8 cellular contexts compared by ENCODE assay signal in genomic region chr1:59976194-59977074, GRCh38. TPM values are rescaled to one million over a fixed set of nuclear protein-coding genes. Genes with fewer than 3 reads are reported as not detected.
A peak's percentile ranks its signal among the peaks of the same experiment; 100 is the strongest.
DNase-seq lines count a peak whose midpoint lies in the region; ATAC-seq and TF ChIP-seq lines count a peak whose summit lies in the region.

No MANE protein-coding gene starts in this region.

- TF ChIP-seq CTCF in WERI-Rb-1 (IDR thresholded peaks at IDR 0.05; ENCODE audit: low read depth, low read length) (peak; percentile 83), liver (IDR thresholded peaks at IDR 0.05; ENCODE audit: low read depth, low read length, missing input control) (peak; percentile 81)

- no peaks in the 10 kb centered on the region for H3K27me3 ChIP-seq in WERI-Rb-1 (ENCODE audit: insufficient read depth, low read depth, severe bottlenecking)
- H3K27me3 ChIP-seq in liver (ENCODE audit: control insufficient read depth in 4 of 4, insufficient read depth in 4 of 4, low read length in 3 of 4), result peaks cover 0 to 3% (median 0%) of the 10 kb centered on the region in 4 donors

- H3K9me3 ChIP-seq in WERI-Rb-1 (ENCODE audit: severe bottlenecking), result no peaks in the 10 kb centered on the region
- H3K9me3 ChIP-seq in liver (ENCODE audit: control insufficient read depth in 4 of 4, low read length in 3 of 4), result no peaks in the 10 kb centered on the region

- TF ChIP-seq RAD21 in liver (IDR thresholded peaks at IDR 0.05), result peak; percentile 73 to 84

- no peak overlapping the region for H3K9ac ChIP-seq in liver (ENCODE audit: low read depth in 1 of 2, low read length in 2 of 2)

- H3K27ac ChIP-seq in WERI-Rb-1, result no peak overlapping the region
- no peak overlapping the region for H3K27ac ChIP-seq in liver (ENCODE audit: low read depth in 1 of 2, low read length in 2 of 2)

- H3K36me3 ChIP-seq in WERI-Rb-1, result no peaks in the 10 kb centered on the region
- no peaks in the 10 kb centered on the region for H3K36me3 ChIP-seq in liver (ENCODE audit: control insufficient read depth in 4 of 4, insufficient read depth in 3 of 4, low read depth in 1 of 4, low read length in 3 of 4)

- WGBS in liver, result 36% methylated on average over 19 of the region's 19 CpGs

- H3K4me1 ChIP-seq in liver (ENCODE audit: control insufficient read depth in 4 of 4, insufficient read depth in 4 of 4, low read length in 3 of 4), result peaks cover 0 to 3% (median 1%) of the 10 kb centered on the region in 4 donors

- H3K4me3 ChIP-seq in WERI-Rb-1 (ENCODE audit: low read depth, low read length) (peak overlapping the region; percentile 32), liver (ENCODE audit: low read depth in 1 of 3, low read length in 3 of 3) (no peak overlapping the region)

- DNase-seq in Daoy (ENCODE audit: low read depth) (peak; percentile 56), NCI-H2107 (lab: John Stamatoyannopoulos, UW) (peak; percentile 45), WERI-Rb-1 (peak; percentile 62), dedifferentiated amniotic fluid mesenchymal stem cell (ENCODE audit: extremely low spot score) (peak; percentile 70)
- peak; percentile 23 for DNase-seq in stimulated activated CD8-positive, alpha-beta memory T cell treated with anti-CD3 and anti-CD28 coated beads, Interleukin-15, amount 100 ng/mL, for 1 hour (ENCODE audit: low read depth)
- no peak for DNase-seq in central memory CD4-positive, alpha-beta T cell

- ATAC-seq in HG02610 (IDR thresholded peaks at IDR 0.05; ENCODE audit: unreplicated experiment), result peak; percentile 40

TF ChIP-seq in liver, 16 proteins besides CTCF, POLR2A, EP300 and RAD21:
- TF ChIP-seq MAX (IDR thresholded peaks at IDR 0.05), result no peak
- TF ChIP-seq EGR1 (IDR thresholded peaks at IDR 0.05; ENCODE audit: low read depth in 2 of 2), result no peak
- no peak for TF ChIP-seq SP1 (IDR thresholded peaks at IDR 0.05)
- no peak for TF ChIP-seq ATF3 (IDR thresholded peaks at IDR 0.05)
- no peak for TF ChIP-seq TAF1 (conservative IDR thresholded peaks at IDR 0.05)
TF ChIP-seq in liver: peak in this region for 0.

RNA-seq across cellular contexts. Expression of gene CYP2J2, which starts 49.9 kb away (rescaled TPM):
- 4.2 and 4.7 TPM in 2 replicates for total RNA-seq in Daoy (2014; rRNA removed; shearing (Covaris generic))
- 10 to 100 TPM; 29.4 to 70.0 TPM for total RNA-seq in liver
- polyA plus RNA-seq in liver, result 10 to 100 TPM; 47.8 to 77.9 TPM
